In the genomic region with DNA sequence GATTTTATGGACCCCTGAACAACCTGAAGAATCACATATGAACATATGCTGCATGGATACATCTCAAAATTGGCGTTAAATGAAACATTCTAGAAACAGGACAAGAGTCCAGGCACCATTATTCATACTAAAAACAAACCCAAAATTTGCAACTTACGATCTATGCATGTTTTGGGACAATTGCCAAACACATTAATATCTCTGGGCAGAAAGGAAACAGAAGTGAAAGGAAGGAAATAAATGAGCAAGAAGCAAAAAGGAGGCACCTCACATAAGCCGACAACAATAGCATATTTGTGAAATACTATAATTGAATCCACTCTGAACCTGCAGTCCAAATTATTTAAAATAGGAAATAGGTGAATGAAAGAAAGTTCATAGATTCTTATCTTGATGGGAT, we compare ENCODE assay signal across 29 cellular contexts.
"Had no signal": no experiment of that assay in that cellular context is flagged by ENCODE, and none has a peak within 500 bp of the region (broad histone marks: within the 10 kb centered on the region; RNA-seq: fewer than 3 reads in every experiment).

No MANE protein-coding gene starts in this region.

- H3K9me3 ChIP-seq: ascending aorta, breast epithelium, esophagus squamous epithelium, gastrocnemius medialis had no signal

- H3K27ac ChIP-seq: ascending aorta, breast epithelium, coronary artery, epithelial cell of prostate, esophagus squamous epithelium, foreskin keratinocyte, gastrocnemius medialis, heart left ventricle had no signal

- H3K27ac Mint-ChIP-seq: activated CD4-positive, alpha-beta memory T cell treated with anti-CD3 and anti-CD28 coated beads for 36 hours; activated CD4-positive, alpha-beta T cell treated with anti-CD3 and anti-CD28 coated beads for 36 hours; activated CD4-positive, alpha-beta T cell treated with anti-CD3 and anti-CD28 coated beads, Interleukin-2, amount 10 ng/mL, durations not matched to agents 24 days and 14 days; activated CD8-positive, alpha-beta memory T cell treated with anti-CD3 and anti-CD28 coated beads, Interleukin-2, amount 10 ng/mL, durations not matched to agents 7 days and 5 days; activated CD8-positive, alpha-beta T cell treated with anti-CD3 and anti-CD28 coated beads, Interleukin-2, amount 10 ng/mL, durations not matched to agents 7 days and 5 days; activated naive CD4-positive, alpha-beta T cell treated with anti-CD3 and anti-CD28 coated beads, Interleukin-2, amount 10 ng/mL, durations not matched to agents 7 days and 5 days; activated naive CD4-positive, alpha-beta T cell treated with anti-CD3 and anti-CD28 coated beads, Interleukin-2, amount 50 U/mL, for 72 hours; activated naive CD8-positive, alpha-beta T cell treated with anti-CD3 and anti-CD28 coated beads, Interleukin-2, amount 10 ng/mL, durations not matched to agents 7 days and 5 days; brain; dendritic cell treated with granulocyte-macrophage colony-stimulating factor and Interleukin-4, amounts not matched to agents 40 ng/mL and 50 ng/mL, for 4 days had no signal

- H3K36me3 ChIP-seq: ascending aorta, breast epithelium, esophagus squamous epithelium, gastrocnemius medialis, heart left ventricle had no signal

- H3K4me1 ChIP-seq: ascending aorta, breast epithelium, esophagus squamous epithelium, foreskin keratinocyte, gastrocnemius medialis, heart left ventricle had no signal

- H3K4me3 Mint-ChIP-seq: activated CD4-positive, alpha-beta memory T cell treated with anti-CD3 and anti-CD28 coated beads for 36 hours; activated CD4-positive, alpha-beta T cell treated with anti-CD3 and anti-CD28 coated beads for 36 hours; activated CD4-positive, alpha-beta T cell treated with anti-CD3 and anti-CD28 coated beads, Interleukin-2, amount 10 ng/mL, durations not matched to agents 24 days and 14 days; activated CD8-positive, alpha-beta memory T cell treated with anti-CD3 and anti-CD28 coated beads, Interleukin-2, amount 10 ng/mL, durations not matched to agents 7 days and 5 days; activated CD8-positive, alpha-beta T cell treated with anti-CD3 and anti-CD28 coated beads, Interleukin-2, amount 10 ng/mL, durations not matched to agents 7 days and 5 days; activated naive CD4-positive, alpha-beta T cell treated with anti-CD3 and anti-CD28 coated beads, Interleukin-2, amount 10 ng/mL, durations not matched to agents 7 days and 5 days; activated naive CD8-positive, alpha-beta T cell treated with anti-CD3 and anti-CD28 coated beads, Interleukin-2, amount 10 ng/mL, durations not matched to agents 7 days and 5 days; brain; central memory CD8-positive, alpha-beta T cell; dendritic cell treated with granulocyte-macrophage colony-stimulating factor and Interleukin-4, amounts not matched to agents 40 ng/mL and 50 ng/mL, for 4 days had no signal

- H3K4me1 Mint-ChIP-seq: activated CD8-positive, alpha-beta memory T cell treated with anti-CD3 and anti-CD28 coated beads, Interleukin-2, amount 10 ng/mL, durations not matched to agents 7 days and 5 days; activated naive CD4-positive, alpha-beta T cell treated with anti-CD3 and anti-CD28 coated beads, Interleukin-2, amount 10 ng/mL, durations not matched to agents 7 days and 5 days; activated naive CD8-positive, alpha-beta T cell treated with anti-CD3 and anti-CD28 coated beads, Interleukin-2, amount 10 ng/mL, durations not matched to agents 7 days and 5 days; brain; central memory CD8-positive, alpha-beta T cell had no signal

- ATAC-seq: activated CD4-positive, alpha-beta T cell treated with anti-CD3 and anti-CD28 coated beads for 36 hours; activated CD8-positive, alpha-beta memory T cell treated with anti-CD3 and anti-CD28 coated beads, Interleukin-2, amount 10 ng/mL, durations not matched to agents 7 days and 5 days; activated CD8-positive, alpha-beta T cell treated with anti-CD3 and anti-CD28 coated beads, Interleukin-2, amount 10 ng/mL, durations not matched to agents 7 days and 5 days; activated naive CD4-positive, alpha-beta T cell treated with anti-CD3 and anti-CD28 coated beads, Interleukin-2, amount 50 U/mL, for 72 hours; foreskin keratinocyte; gastrocnemius medialis; heart left ventricle had no signal

- H3K4me3 ChIP-seq: ascending aorta, breast epithelium, coronary artery, esophagus squamous epithelium, gastrocnemius medialis, heart left ventricle had no signal

- H3K27me3 ChIP-seq: ascending aorta, breast epithelium, esophagus squamous epithelium, foreskin keratinocyte, gastrocnemius medialis, heart left ventricle had no signal

- H3K9me3 Mint-ChIP-seq: activated CD4-positive, alpha-beta memory T cell treated with anti-CD3 and anti-CD28 coated beads for 36 hours; central memory CD8-positive, alpha-beta T cell had no signal

- H3K36me3 Mint-ChIP-seq: activated CD4-positive, alpha-beta memory T cell treated with anti-CD3 and anti-CD28 coated beads for 36 hours; activated CD8-positive, alpha-beta memory T cell treated with anti-CD3 and anti-CD28 coated beads, Interleukin-2, amount 10 ng/mL, durations not matched to agents 7 days and 5 days; activated naive CD4-positive, alpha-beta T cell treated with anti-CD3 and anti-CD28 coated beads, Interleukin-2, amount 10 ng/mL, durations not matched to agents 7 days and 5 days; activated naive CD8-positive, alpha-beta T cell treated with anti-CD3 and anti-CD28 coated beads, Interleukin-2, amount 10 ng/mL, durations not matched to agents 7 days and 5 days; brain had no signal

- H3K27me3 Mint-ChIP-seq: activated CD4-positive, alpha-beta memory T cell treated with anti-CD3 and anti-CD28 coated beads for 36 hours; activated CD4-positive, alpha-beta T cell treated with anti-CD3 and anti-CD28 coated beads for 36 hours; activated CD4-positive, alpha-beta T cell treated with anti-CD3 and anti-CD28 coated beads, Interleukin-2, amount 10 ng/mL, durations not matched to agents 24 days and 14 days; activated CD8-positive, alpha-beta memory T cell treated with anti-CD3 and anti-CD28 coated beads, Interleukin-2, amount 10 ng/mL, durations not matched to agents 7 days and 5 days; activated naive CD4-positive, alpha-beta T cell treated with anti-CD3 and anti-CD28 coated beads, Interleukin-2, amount 10 ng/mL, durations not matched to agents 7 days and 5 days; activated naive CD8-positive, alpha-beta T cell treated with anti-CD3 and anti-CD28 coated beads, Interleukin-2, amount 10 ng/mL, durations not matched to agents 7 days and 5 days; central memory CD8-positive, alpha-beta T cell; dendritic cell treated with granulocyte-macrophage colony-stimulating factor and Interleukin-4, amounts not matched to agents 40 ng/mL and 50 ng/mL, for 4 days had no signal

- DNase-seq: activated CD4-positive, alpha-beta memory T cell treated with anti-CD3 and anti-CD28 coated beads for 36 hours; activated CD4-positive, alpha-beta T cell treated with anti-CD3 and anti-CD28 coated beads for 36 hours; activated CD4-positive, alpha-beta T cell treated with anti-CD3 and anti-CD28 coated beads, Interleukin-2, amount 10 ng/mL, durations not matched to agents 24 days and 14 days; activated CD4-positive, CD25-positive, alpha-beta regulatory T cell; activated CD4-positive, CD25-positive, alpha-beta regulatory T cell treated with anti-CD3 and anti-CD28 coated beads, Interleukin-2, amount 50 U/mL, for 72 hours; activated CD8-positive, alpha-beta memory T cell treated with anti-CD3 and anti-CD28 coated beads, Interleukin-2, amount 10 ng/mL, durations not matched to agents 7 days and 5 days; activated CD8-positive, alpha-beta memory T cell treated with anti-CD3 and anti-CD28 coated beads, Interleukin-2, amount 50 U/mL, for 4 hours; activated CD8-positive, alpha-beta T cell treated with anti-CD3 and anti-CD28 coated beads, Interleukin-2, amount 10 ng/mL, durations not matched to agents 7 days and 5 days; activated gamma-delta T cell; activated naive CD4-positive, alpha-beta T cell; activated naive CD4-positive, alpha-beta T cell treated with anti-CD3 and anti-CD28 coated beads, Interleukin-2, amount 10 ng/mL, durations not matched to agents 7 days and 5 days; activated naive CD8-positive, alpha-beta T cell treated with anti-CD3 and anti-CD28 coated beads, Interleukin-2, amount 10 ng/mL, durations not matched to agents 7 days and 5 days; activated T-cell treated with anti-CD3 and anti-CD28 coated beads, Interleukin-2, amount 50 U/mL, for 1 hour; activated T-cell treated with anti-CD3 and anti-CD28 coated beads, Interleukin-2, amount 50 U/mL, for 48 hours; effector CD8-positive, alpha-beta T cell; esophagus squamous epithelium; foreskin keratinocyte; gastrocnemius medialis; glutamatergic neuron; heart left ventricle; T-helper 2 cell had no signal
